ENCODE assay signal across 12 cellular contexts in the genomic region with DNA sequence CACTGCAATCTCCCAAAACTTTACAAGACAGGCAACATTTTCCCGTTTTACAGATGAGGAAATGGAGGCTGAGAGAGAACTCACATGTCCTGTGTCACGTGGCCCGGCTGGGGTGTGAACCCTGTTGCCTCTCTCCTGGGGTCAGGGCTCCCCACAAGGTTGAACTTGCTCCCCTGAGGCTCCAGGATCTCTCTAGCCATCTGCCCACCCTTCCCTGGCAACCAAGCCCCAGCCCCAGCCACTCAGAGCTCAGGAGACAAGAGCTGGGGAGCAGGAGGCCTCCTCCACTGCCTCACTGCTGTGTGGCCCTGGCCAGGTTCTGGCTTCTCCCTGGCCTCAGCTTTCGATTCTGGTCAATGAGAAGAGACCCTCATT. TPM values are rescaled to one million over a fixed set of nuclear protein-coding genes. Genes with fewer than 3 reads are reported as not detected.
DNase-seq lines count a peak whose midpoint lies in the region; ATAC-seq, FAIRE-seq and TF ChIP-seq lines count a peak whose summit lies in the region.
"Had no signal": no experiment of that assay in that cellular context is flagged by ENCODE, and none has a peak within 500 bp of the region (broad histone marks: within the 10 kb centered on the region; RNA-seq: fewer than 3 reads in every experiment).

No MANE protein-coding gene starts in this region.

- peak overlapping the region; percentile 8 to 97 (median 90); a peak in 14 of 20 replicates for H3K4me3 ChIP-seq in BLaER1 treated with 17β-estradiol and CSF1 and Interleukin-3, amounts not matched to agents 10 nM and 100 nM
- H3K4me3 ChIP-seq in muscle layer of colon (ENCODE audit: low read depth in 1 of 2, low read length in 2 of 2) (no peak overlapping the region), smooth muscle cell (no peak overlapping the region)
- H3K4me3 ChIP-seq: body of pancreas, esophagus muscularis mucosa had no signal

- peaks cover 100% of the 10 kb centered on the region in 10 experiments for H3K4me1 ChIP-seq in BLaER1 treated with 17β-estradiol and CSF1 and Interleukin-3, amounts not matched to agents 10 nM and 100 nM
- no peaks in the 10 kb centered on the region for H3K4me1 ChIP-seq in muscle layer of colon (ENCODE audit: insufficient read depth, low read length)
- peaks cover 11% of the 10 kb centered on the region for H3K4me1 ChIP-seq in smooth muscle cell (ENCODE audit: low read depth)
- H3K4me1 ChIP-seq: parathyroid adenoma had no signal

- no peaks in the 10 kb centered on the region for H3K27me3 ChIP-seq in BLaER1 treated with 17β-estradiol and CSF1 and Interleukin-3, amounts not matched to agents 10 nM and 100 nM
- H3K27me3 ChIP-seq in muscle layer of colon (ENCODE audit: control insufficient read depth in 1 of 2, insufficient read depth in 2 of 2, low read length in 2 of 2) = no peaks in the 10 kb centered on the region
- no peaks in the 10 kb centered on the region for H3K27me3 ChIP-seq in smooth muscle cell (ENCODE audit: low read depth)
- H3K27me3 ChIP-seq: body of pancreas had no signal

- no peaks in the 10 kb centered on the region for H3K27me3 Mint-ChIP-seq in Calu3 (ENCODE audit: unreplicated experiment)

- H3K79me2 ChIP-seq in smooth muscle cell (ENCODE audit: low read depth) = no peaks in the 10 kb centered on the region
- H3K79me2 ChIP-seq: parathyroid adenoma had no signal

- peaks cover 18 to 49% of the 10 kb centered on the region in 2 donors for H3K36me3 Mint-ChIP-seq in activated naive CD4-positive, alpha-beta T cell treated with anti-CD3 and anti-CD28 coated beads, Interleukin-2, amount 50 U/mL, for 72 hours
- H3K36me3 Mint-ChIP-seq in Calu3 (ENCODE audit: insufficient read depth, unreplicated experiment) = no peaks in the 10 kb centered on the region

- CTCF ChIA-PET in Calu3 (lab: Charles Lee) = interaction anchor here (1.1 kb wide), 1 partner anchor 34 kb away, joined by 4 read pairs; no protein-coding TSS in a partner anchor

- WGBS in smooth muscle cell (ENCODE audit: low lambda C conversion rate) = 75% methylated on average over 4 of the region's 4 CpGs

- H3K27ac ChIP-seq in BLaER1 treated with 17β-estradiol and CSF1 and Interleukin-3, amounts not matched to agents 10 nM and 100 nM = peak overlapping the region; percentile 27 to 100 (median 99)
- peak overlapping the region; percentile 17 for H3K27ac ChIP-seq in muscle layer of colon (ENCODE audit: low read depth, low read length)
- no peak overlapping the region for H3K27ac ChIP-seq in smooth muscle cell (ENCODE audit: low read depth)
- H3K27ac ChIP-seq: parathyroid adenoma had no signal

- H3K4me3 Mint-ChIP-seq in Calu3 (ENCODE audit: low read depth, unreplicated experiment) = no peak overlapping the region

- peak; percentile 81 for FAIRE-seq in GM18507 (lab: Jason Lieb, UNC)

- no peak for TF ChIP-seq CTCF in smooth muscle cell (IDR thresholded peaks at IDR 0.05; ENCODE audit: borderline replicate concordance, insufficient read depth, poor library complexity, severe bottlenecking)
- TF ChIP-seq CTCF in Calu3 (IDR thresholded peaks at IDR 0.05; ENCODE audit: unreplicated experiment) = no peak

- H3K9ac ChIP-seq in BLaER1 treated with 17β-estradiol and CSF1 and Interleukin-3, amounts not matched to agents 10 nM and 100 nM = peak overlapping the region; percentile 68 to 99 (median 99); a peak in 21 of 22 replicates
- H3K9ac ChIP-seq in muscle layer of colon (ENCODE audit: low read length) (no peak overlapping the region), smooth muscle cell (ENCODE audit: low read depth) (no peak overlapping the region)
- H3K9ac ChIP-seq: parathyroid adenoma had no signal

- peaks cover 100% of the 10 kb centered on the region in 11 experiments for H4K20me1 ChIP-seq in BLaER1 treated with 17β-estradiol and CSF1 and Interleukin-3, amounts not matched to agents 10 nM and 100 nM
- no peaks in the 10 kb centered on the region for H4K20me1 ChIP-seq in smooth muscle cell (ENCODE audit: low read depth)

- H3K4me1 Mint-ChIP-seq in Calu3 (ENCODE audit: low read depth, unreplicated experiment) = peaks cover 10% of the 10 kb centered on the region

- peak overlapping the region; percentile 98 for H3K27ac Mint-ChIP-seq in activated naive CD4-positive, alpha-beta T cell treated with anti-CD3 and anti-CD28 coated beads, Interleukin-2, amount 50 U/mL, for 72 hours
- no peak overlapping the region for H3K27ac Mint-ChIP-seq in Calu3 (ENCODE audit: unreplicated experiment)

- no TSS peak for BruUV-seq in Calu3 (replicated peaks; lab: Mats Ljungman, UMichigan)

- H3F3A ChIP-seq in smooth muscle cell (ENCODE audit: low read depth) = no peaks in the 10 kb centered on the region

- H3K4me2 ChIP-seq in BLaER1 treated with 17β-estradiol and CSF1 and Interleukin-3, amounts not matched to agents 10 nM and 100 nM = peak overlapping the region; percentile 91 to 98 (median 95)
- H3K4me2 ChIP-seq in smooth muscle cell = no peak overlapping the region

- intact Hi-C loops in Calu3 (cut with micrococcal nuclease; ENCODE audit: unreplicated experiment) = no loop called here

- no peak for ATAC-seq in activated naive CD4-positive, alpha-beta T cell treated with anti-CD3 and anti-CD28 coated beads, Interleukin-2, amount 50 U/mL, for 72 hours
- ATAC-seq in GM18909 (IDR thresholded peaks at IDR 0.05; ENCODE audit: poor library complexity, unreplicated experiment) = no peak

- peaks cover 69 to 95% (median 88%) of the 10 kb centered on the region in 11 experiments for H3K36me3 ChIP-seq in BLaER1 treated with 17β-estradiol and CSF1 and Interleukin-3, amounts not matched to agents 10 nM and 100 nM
- H3K36me3 ChIP-seq in muscle layer of colon (ENCODE audit: insufficient read depth, low read length) (no peaks in the 10 kb centered on the region), smooth muscle cell (ENCODE audit: low read depth) (no peaks in the 10 kb centered on the region)
- H3K36me3 ChIP-seq: esophagus muscularis mucosa had no signal

- no peaks in the 10 kb centered on the region for H3K9me3 ChIP-seq in BLaER1 treated with 17β-estradiol and CSF1 and Interleukin-3, amounts not matched to agents 10 nM and 100 nM (replicated peaks in 1 of 11)
- H3K9me3 ChIP-seq in muscle layer of colon (ENCODE audit: low read length) = no peaks in the 10 kb centered on the region
- no peaks in the 10 kb centered on the region for H3K9me3 ChIP-seq in smooth muscle cell (replicated peaks; ENCODE audit: low read depth)
- H3K9me3 ChIP-seq: body of pancreas, esophagus muscularis mucosa had no signal

- no peak for DNase-seq in GM18507 (ENCODE audit: extremely low spot score, insufficient read length, low read depth)
- no peak for DNase-seq in activated naive CD4-positive, alpha-beta T cell treated with anti-CD3 and anti-CD28 coated beads, Interleukin-2, amount 50 U/mL, for 72 hours (ENCODE audit: low spot score in 2 of 2)
- no peak for DNase-seq in smooth muscle cell (lab: John Stamatoyannopoulos, UW; ENCODE audit: unreplicated experiment)
- no peak for DNase-seq in H4 (ENCODE audit: low spot score)
- no peak for DNase-seq in Calu3
- DNase-seq: stimulated activated CD4-positive, alpha-beta T cell treated with anti-CD3 and anti-CD28 coated beads, Interleukin-4, amount 100 ng/mL, for 4 hours had no signal

- H3K9me3 Mint-ChIP-seq in activated naive CD4-positive, alpha-beta T cell treated with anti-CD3 and anti-CD28 coated beads, Interleukin-2, amount 50 U/mL, for 72 hours = no peaks in the 10 kb centered on the region
- H3K9me3 Mint-ChIP-seq in Calu3 (ENCODE audit: low read depth, unreplicated experiment) = no peaks in the 10 kb centered on the region

- H2AFZ ChIP-seq in smooth muscle cell (ENCODE audit: low read depth) = no peak overlapping the region
- H2AFZ ChIP-seq: parathyroid adenoma had no signal

RNA-seq across cellular contexts. Expression of a gene that starts 11.8 kb away (rescaled TPM):
- 100 to 1,000 TPM; 248 to 298 TPM for total RNA-seq in activated naive CD4-positive, alpha-beta T cell treated with anti-CD3 and anti-CD28 coated beads, Interleukin-2, amount 50 U/mL, for 72 hours
- total RNA-seq in smooth muscle cell (0.49 and 1.4 TPM in 2 replicates), Calu3 (2022) (not detected in 2 replicates)
- 0.63 and 1.6 TPM in 2 replicates for polyA plus RNA-seq in smooth muscle cell
- 0.10 TPM in 1 of 2 replicates, not detected in the other for total RNA-seq in H4 (2014; rRNA removed; shearing (Covaris generic))

RNA-seq across cellular contexts. Expression of a gene that starts 22.4 kb away (rescaled TPM):
- under 1 TPM; 0.31 to 0.66 TPM for total RNA-seq in activated naive CD4-positive, alpha-beta T cell treated with anti-CD3 and anti-CD28 coated beads, Interleukin-2, amount 50 U/mL, for 72 hours
- total RNA-seq in smooth muscle cell = 0.36 and 2.0 TPM in 2 replicates
- polyA plus RNA-seq in smooth muscle cell = 0.40 and 0.61 TPM in 2 replicates
- 0.06 and 0.51 TPM in 2 replicates for total RNA-seq in H4 (2014; rRNA removed; shearing (Covaris generic))
- not detected in 2 replicates for total RNA-seq in Calu3 (2022)
- total RNA-seq: esophagus muscularis mucosa had no signal

Comparison
In these comparisons a context has a peak if more than half of its experiments do, and no peak if none do; other contexts are left out.
1. H3K4me3 ChIP-seq: peak in BLaER1 treated with 17β-estradiol and CSF1 and Interleukin-3, amounts not matched to agents 10 nM and 100 nM (10 of 10); none in muscle layer of colon (0 of 2) and smooth muscle cell (single experiment).
2. H3K9ac ChIP-seq: peak in BLaER1 treated with 17β-estradiol and CSF1 and Interleukin-3, amounts not matched to agents 10 nM and 100 nM (11 of 11); none in muscle layer of colon (single experiment) and smooth muscle cell (single experiment).
3. RNA of a gene that starts 11.8 kb away (total RNA-seq): 248 to 298 TPM in activated naive CD4-positive, alpha-beta T cell treated with anti-CD3 and anti-CD28 coated beads, Interleukin-2, amount 50 U/mL, for 72 hours; 0.49 to 1.4 TPM in smooth muscle cell, 0.10 TPM in H4 and not detected in Calu3; every median in the first group is over 100 times any median in the second.